In genomic region chr19:38977445-38978314, GRCh38 we compare ENCODE assay signal across 10 cellular contexts. TPM values are rescaled to one million over a fixed set of nuclear protein-coding genes. Genes with fewer than 3 reads are reported as not detected.
DNase-seq lines count a peak whose midpoint lies in the region; ATAC-seq and TF ChIP-seq lines count a peak whose summit lies in the region.
"Had no signal": no experiment of that assay in that cellular context is flagged by ENCODE, and none has a peak within 500 bp of the region (broad histone marks: within the 10 kb centered on the region; RNA-seq: fewer than 3 reads in every experiment).

No MANE protein-coding gene starts in this region.

- H2AFZ ChIP-seq in PC-9 = no peak overlapping the region

- H3K4me3 ChIP-seq in uterus (no peak overlapping the region), PC-9 (no peak overlapping the region)
- H3K4me3 ChIP-seq: thoracic aorta had no signal

- no TSS peak for BruUV-seq in PC-9 (replicated peaks; lab: Mats Ljungman, UMichigan)

- peak; percentile 56 for DNase-seq in activated naive CD4-positive, alpha-beta T cell treated with Interleukin-2 at 50 U/mL for 16 hours
- no peak for DNase-seq in activated naive CD4-positive, alpha-beta T cell (lab: John Stamatoyannopoulos, UW)
- peak; percentile 61 for DNase-seq in astrocyte of the hippocampus (ENCODE audit: low read depth, low spot score)
- no peak for DNase-seq in uterus
- DNase-seq in head of caudate nucleus = no peak
- DNase-seq in PC-9 = no peak
- DNase-seq: left cardiac atrium had no signal

- TF ChIP-seq CTCF in uterus (IDR thresholded peaks at IDR 0.05) (no peak), PC-9 (conservative IDR thresholded peaks at IDR 0.05) (no peak)

- peaks cover 51% of the 10 kb centered on the region for H3K27me3 Mint-ChIP-seq in stimulated activated memory B cell treated with anti-CD40 and anti-IgM and Interleukin-4, amounts not matched to agents 10 μg/mL and 1 μg/mL and 100 μg/mL, for 72 hours

- H3K27ac ChIP-seq in uterus (no peak overlapping the region), PC-9 (no peak overlapping the region)
- H3K27ac ChIP-seq: thoracic aorta had no signal

- peaks cover 7% of the 10 kb centered on the region for H3K36me3 Mint-ChIP-seq in stimulated activated memory B cell treated with anti-CD40 and anti-IgM and Interleukin-4, amounts not matched to agents 10 μg/mL and 1 μg/mL and 100 μg/mL, for 72 hours

- TF ChIP-seq POLR2A in uterus (IDR thresholded peaks at IDR 0.05) = no peak

- H3K4me1 Mint-ChIP-seq in stimulated activated memory B cell treated with anti-CD40 and anti-IgM and Interleukin-4, amounts not matched to agents 10 μg/mL and 1 μg/mL and 100 μg/mL, for 72 hours = peaks cover 17% of the 10 kb centered on the region

- H3F3A ChIP-seq in PC-9 (ENCODE audit: insufficient read depth, low read depth) = peaks cover 14% of the 10 kb centered on the region; the same call in 1 of the 2 replicates

- H3K9me3 ChIP-seq in uterus (no peaks in the 10 kb centered on the region), PC-9 (ENCODE audit: insufficient read depth, low read depth) (no peaks in the 10 kb centered on the region)
- H3K9me3 ChIP-seq: thoracic aorta had no signal

- intact Hi-C loops in uterus (cut with DNase I; ENCODE audit: low total_unique reads) (no loop called here), head of caudate nucleus (cut with DNase I) (no loop called here), PC-9 (cut with micrococcal nuclease; ENCODE audit: unreplicated experiment) (loop anchor here (5.0 kb wide), 1 partner anchor 55 kb away; the partner anchor contains the start of gene FBXO27)

- ATAC-seq in HG03342 (IDR thresholded peaks at IDR 0.05; ENCODE audit: unreplicated experiment) = peak; percentile 86
- ATAC-seq in stimulated activated memory B cell treated with anti-CD40 and anti-IgM and Interleukin-4, amounts not matched to agents 10 μg/mL and 1 μg/mL and 100 μg/mL, for 72 hours = peak; percentile 92
- ATAC-seq: left cardiac atrium had no signal

- no peaks in the 10 kb centered on the region for H3K79me2 ChIP-seq in PC-9 (ENCODE audit: low read depth)

- no peaks in the 10 kb centered on the region for H3K9me2 ChIP-seq in PC-9 (ENCODE audit: insufficient read depth)

- POLR2A ChIA-PET in PC-9 (lab: Charles Lee; ENCODE audit: unreplicated experiment) = no interaction called here

- H3K36me3 ChIP-seq in uterus = no peaks in the 10 kb centered on the region
- no peaks in the 10 kb centered on the region for H3K36me3 ChIP-seq in PC-9 (ENCODE audit: low read depth)
- H3K36me3 ChIP-seq: thoracic aorta had no signal

- peaks cover 9% of the 10 kb centered on the region for H3K9me3 Mint-ChIP-seq in stimulated activated memory B cell treated with anti-CD40 and anti-IgM and Interleukin-4, amounts not matched to agents 10 μg/mL and 1 μg/mL and 100 μg/mL, for 72 hours

- H4K20me1 ChIP-seq in PC-9 (ENCODE audit: insufficient read depth) = no peaks in the 10 kb centered on the region

- CTCF ChIA-PET in PC-9 (lab: Charles Lee) = interaction anchor here (0.9 kb wide), 1 partner anchor 398 kb away, joined by 3 read pairs; no protein-coding TSS in a partner anchor

- no peak overlapping the region for H3K4me2 ChIP-seq in PC-9

- H3K27me3 ChIP-seq in uterus (no peaks in the 10 kb centered on the region), PC-9 (ENCODE audit: insufficient read depth, low read depth) (0 out of 2 replicates have a peak, but pooled peaks cover 5% of the 10 kb centered on the region)

- H3K4me3 Mint-ChIP-seq in stimulated activated memory B cell treated with anti-CD40 and anti-IgM and Interleukin-4, amounts not matched to agents 10 μg/mL and 1 μg/mL and 100 μg/mL, for 72 hours = no peak overlapping the region

- H3K4me1 ChIP-seq in uterus (no peaks in the 10 kb centered on the region), PC-9 (replicated peaks; ENCODE audit: insufficient read depth) (no peaks in the 10 kb centered on the region)

- H3K27ac Mint-ChIP-seq in stimulated activated memory B cell treated with anti-CD40 and anti-IgM and Interleukin-4, amounts not matched to agents 10 μg/mL and 1 μg/mL and 100 μg/mL, for 72 hours = no peak overlapping the region

RNA-seq across cellular contexts. Expression of gene FBXO17, which starts 2.1 kb away (rescaled TPM):
- total RNA-seq in uterus (10 to 100 TPM in 3 of 4 donors, 1 to 10 TPM in 1; 3.8 to 47.6 (median 36.7) TPM), PC-9 (2021) (8.1 and 11.1 TPM in 2 replicates)

RNA-seq across cellular contexts. Expression of gene MRPS12, which starts 46.9 kb away (rescaled TPM):
- 10 to 100 TPM; 16.9 to 83.8 (median 19.2) TPM for total RNA-seq in uterus
- 77.6 and 84.8 TPM in 2 replicates for total RNA-seq in PC-9 (2021)

RNA-seq across cellular contexts. Expression of gene SARS2, which starts 47.1 kb away (rescaled TPM):
- 10 to 100 TPM in 2 of 4 donors, 1 to 10 TPM in 2; 1.3 to 18.4 (median 10.6) TPM for total RNA-seq in uterus
- total RNA-seq in PC-9 (2021) = 33.7 and 34.9 TPM in 2 replicates

RNA-seq across cellular contexts. Expression of gene FBXO27, which starts 54.7 kb away (rescaled TPM):
- total RNA-seq in uterus = 10 to 100 TPM in 1 of 4 donors, 1 to 10 TPM in 3; 3.4 to 11.3 (median 7.8) TPM
- total RNA-seq in PC-9 (2021) = 48.5 and 88.9 TPM in 2 replicates

Comparison
In these comparisons a context has a peak if more than half of its experiments do, and no peak if none do; other contexts are left out.
1. DNase-seq: peak in activated naive CD4-positive, alpha-beta T cell treated with Interleukin-2 at 50 U/mL for 16 hours (single experiment) and astrocyte of the hippocampus (single experiment); none in activated naive CD4-positive, alpha-beta T cell (0 of 4), uterus (0 of 2), head of caudate nucleus (0 of 42) and PC-9 (0 of 2).